In the genomic region with DNA sequence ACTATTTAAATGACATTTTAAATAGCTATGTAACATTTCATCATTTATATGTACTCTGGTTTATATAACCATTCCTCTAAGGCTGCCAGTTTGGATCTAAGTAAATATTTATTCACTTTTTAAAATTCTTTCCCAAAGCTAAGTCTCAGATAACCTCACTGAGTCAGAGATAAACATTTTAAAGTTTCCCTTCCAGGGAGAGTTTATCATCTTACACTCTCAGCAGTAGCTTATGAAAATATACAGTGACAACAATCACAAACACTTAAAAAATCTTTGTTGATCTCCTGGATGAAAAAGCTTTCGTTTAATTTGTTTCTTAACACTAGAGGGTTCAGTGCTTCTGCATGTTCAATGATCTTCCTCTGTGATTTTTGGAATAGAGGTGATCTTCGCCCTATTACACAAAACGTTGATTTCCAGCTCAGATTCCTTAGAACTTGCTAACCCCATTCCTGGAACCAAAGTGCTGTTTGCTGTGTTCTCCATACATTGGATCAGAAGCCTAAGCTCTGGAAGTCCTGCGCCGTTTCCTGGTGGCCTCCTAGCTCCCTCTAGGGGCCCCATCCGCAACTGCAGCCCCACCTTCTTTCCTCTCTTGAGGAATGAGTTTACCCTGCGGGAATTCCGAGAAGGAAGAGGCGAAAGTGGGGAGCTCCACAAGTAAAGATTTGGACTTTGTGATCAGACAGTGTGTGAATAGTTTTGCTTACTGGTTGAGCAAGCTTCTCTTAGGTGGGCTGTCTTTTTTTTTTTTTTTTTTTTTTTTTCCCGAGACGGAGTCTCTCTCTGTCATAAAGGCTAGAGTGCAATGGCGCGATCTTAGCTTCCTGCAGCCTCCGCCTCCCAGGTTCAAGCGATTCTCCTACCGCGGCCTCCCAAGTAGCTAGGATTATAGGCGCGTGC, we compare ENCODE assay signal across 1 cellular context.
TF ChIP-seq lines count a peak whose summit lies in the region.

No MANE protein-coding gene starts in this region.

TF ChIP-seq in H1, 55 proteins besides CTCF, POLR2A, EP300 and RAD21 (continued from another document):
- TF ChIP-seq, protein P1, sequence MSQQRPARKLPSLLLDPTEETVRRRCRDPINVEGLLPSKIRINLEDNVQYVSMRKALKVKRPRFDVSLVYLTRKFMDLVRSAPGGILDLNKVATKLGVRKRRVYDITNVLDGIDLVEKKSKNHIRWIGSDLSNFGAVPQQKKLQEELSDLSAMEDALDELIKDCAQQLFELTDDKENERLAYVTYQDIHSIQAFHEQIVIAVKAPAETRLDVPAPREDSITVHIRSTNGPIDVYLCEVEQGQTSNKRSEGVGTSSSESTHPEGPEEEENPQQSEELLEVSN (IDR thresholded peaks at IDR 0.05), result no peak
TF ChIP-seq in H1: peak in this region for 0.
